8 cellular contexts compared by ENCODE assay signal in the genomic region with DNA sequence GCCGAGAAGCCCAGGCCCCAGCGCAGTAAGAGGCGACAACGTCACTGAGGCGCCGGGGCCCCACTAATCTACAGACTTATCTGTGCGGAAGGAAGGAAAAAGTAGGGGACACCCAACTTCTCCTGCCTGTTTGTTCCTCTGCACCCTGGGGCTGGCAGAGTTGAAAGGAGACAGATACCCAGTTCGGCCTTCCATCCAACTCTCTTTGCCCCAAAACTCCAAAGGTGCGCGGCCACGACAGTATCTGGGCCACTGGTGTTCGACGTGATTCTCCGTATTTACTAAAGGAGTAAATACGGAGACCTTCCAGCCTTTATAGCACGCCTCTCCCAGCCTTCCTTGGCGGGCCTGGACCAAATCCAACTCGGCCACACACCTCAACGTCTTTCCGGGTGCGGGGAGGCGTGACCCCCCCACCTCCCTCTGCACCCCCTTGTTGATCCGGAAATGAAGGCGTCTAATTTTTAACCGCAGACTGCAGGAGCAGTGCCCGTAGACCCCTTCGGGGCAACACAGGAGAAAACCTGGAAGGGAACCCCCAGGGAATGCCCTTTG. TPM values are rescaled to one million over a fixed set of nuclear protein-coding genes. Genes with fewer than 3 reads are reported as not detected.
DNase-seq lines count a peak whose midpoint lies in the region; ATAC-seq and TF ChIP-seq lines count a peak whose summit lies in the region.

No MANE protein-coding gene starts in this region.

- H3K27ac ChIP-seq in RWPE2 (ENCODE audit: poor library complexity, severe bottlenecking), result peak overlapping the region; percentile 98
- H3K27ac ChIP-seq in mammary epithelial cell (ENCODE audit: insufficient read depth, low read depth, low read length), result peak overlapping the region; percentile 43
- peak overlapping the region; percentile 54 to 58 for H3K27ac ChIP-seq in testis

- in situ Hi-C loops in mammary epithelial cell (cut with MboI; ENCODE audit: low sequenced_read_pairs in 2 of 2), result loop anchor here in 1 of 2 donors (10.0 kb wide), 1 partner anchor 226 kb away; no protein-coding TSS in a partner anchor

- H3K27me3 ChIP-seq in RWPE2 (ENCODE audit: insufficient read depth, poor library complexity, severe bottlenecking) (no peaks in the 10 kb centered on the region), mammary epithelial cell (ENCODE audit: insufficient read depth, low read length) (no peaks in the 10 kb centered on the region), testis (no peaks in the 10 kb centered on the region)

- H2AFZ ChIP-seq in mammary epithelial cell (ENCODE audit: low read depth, low read length), result no peak overlapping the region

- BruUV-seq in mammary epithelial cell (replicated peaks; lab: Mats Ljungman, UMichigan), result no TSS peak

- ATAC-seq in RWPE2 (ENCODE audit: low read depth) (no peak), omental fat pad (ENCODE audit: low FRiP score) (no peak)

- intact Hi-C loops in mammary epithelial cell (cut with micrococcal nuclease) (loop anchor here (1.0 to 10.0 kb wide), 6 partner anchors 72 to 474 kb away; no protein-coding TSS in a partner anchor), lower leg skin (cut with DNase I; ENCODE audit: low total_unique reads) (no loop called here), testis (cut with DNase I; ENCODE audit: low total_unique reads) (no loop called here)

- DNase-seq in activated T-cell treated with anti-CD3 and anti-CD28 coated beads for 1 hour (ENCODE audit: low read depth) (peak; percentile 39), activated T-cell treated with anti-CD3 and anti-CD28 coated beads for 4 hours (no peak), RWPE2 (ENCODE audit: low spot score) (no peak), mammary epithelial cell (peak; percentile 44), lower leg skin (ENCODE audit: low spot score in 2 of 2) (no peak), testis (peak; percentile 27), omental fat pad (ENCODE audit: low spot score) (no peak), cortex of kidney (lab: John Stamatoyannopoulos, UW) (no peak)

- dilution Hi-C loops in mammary epithelial cell (cut with HindIII; ENCODE audit: low sequenced_read_pairs), result loop anchor here (5.0 kb wide), 1 partner anchor 48 kb away; no protein-coding TSS in a partner anchor

- H3K36me3 ChIP-seq in RWPE2 (ENCODE audit: low read depth) (peaks cover 35% of the 10 kb centered on the region), mammary epithelial cell (ENCODE audit: insufficient read depth, low read length) (no peaks in the 10 kb centered on the region), testis (ENCODE audit: low read depth, missing control alignments) (no peaks in the 10 kb centered on the region)

- TF ChIP-seq CTCF in RWPE2 (IDR thresholded peaks at IDR 0.05; ENCODE audit: poor library complexity, severe bottlenecking) (no peak), mammary epithelial cell (conservative IDR thresholded peaks at IDR 0.05 in 1 of 2, IDR thresholded peaks at IDR 0.05 in 1 of 2; ENCODE audit: extremely low read depth in 1 of 2, insufficient read depth in 1 of 2, low read depth in 1 of 2, low read length in 2 of 2) (no peak), lower leg skin (IDR thresholded peaks at IDR 0.05) (no peak), testis (IDR thresholded peaks at IDR 0.05) (no peak), omental fat pad (IDR thresholded peaks at IDR 0.05) (no peak)

- H3K4me1 ChIP-seq in RWPE2 (ENCODE audit: insufficient read depth, poor library complexity, severe bottlenecking) (peaks cover 32% of the 10 kb centered on the region), mammary epithelial cell (ENCODE audit: insufficient read depth, low read length) (peaks cover 46% of the 10 kb centered on the region), testis (peaks cover 22% of the 10 kb centered on the region)

- H3K79me2 ChIP-seq in mammary epithelial cell (ENCODE audit: insufficient read depth, low read length), result peaks cover 76% of the 10 kb centered on the region

- 0% methylated on average over 26 of the region's 27 CpGs for WGBS in mammary epithelial cell (ENCODE audit: low coverage, missing lambda C conversion rate)
- WGBS in lower leg skin, 2 donors, result 1 to 5% methylated on average over 27 of the region's 27 CpGs
- WGBS in testis, 2 donors, result 1% methylated on average over 27 of the region's 27 CpGs

- H3K9me3 ChIP-seq in RWPE2 (ENCODE audit: severe bottlenecking) (no peaks in the 10 kb centered on the region), mammary epithelial cell (replicated peaks; ENCODE audit: insufficient read depth, low read length) (no peaks in the 10 kb centered on the region), testis (no peaks in the 10 kb centered on the region)

- CTCF ChIA-PET in mammary epithelial cell (lab: Charles Lee; ENCODE audit: low non-redundant PET), result no interaction called here

- TF ChIP-seq POLR2A in lower leg skin (IDR thresholded peaks at IDR 0.05) (no peak), testis (IDR thresholded peaks at IDR 0.05) (no peak)

- peak overlapping the region; percentile 92 for H3K4me2 ChIP-seq in mammary epithelial cell (ENCODE audit: insufficient read depth, low read depth, low read length)

- H3K4me3 ChIP-seq in RWPE2 (ENCODE audit: severe bottlenecking) (peak overlapping the region; percentile 79), mammary epithelial cell (replicated peaks in 1 of 3; ENCODE audit: insufficient read depth in 1 of 3, low read depth in 2 of 3, low read length in 3 of 3) (peak overlapping the region; percentile 65 to 91 (median 79)), lower leg skin (ENCODE audit: low read depth, poor library complexity, severe bottlenecking) (peak overlapping the region; percentile 65), testis (peak overlapping the region; percentile 69 to 76)

- no peaks in the 10 kb centered on the region for H4K20me1 ChIP-seq in mammary epithelial cell (ENCODE audit: insufficient read depth, low read length)

- peak overlapping the region; percentile 71 for H3K9ac ChIP-seq in mammary epithelial cell (ENCODE audit: insufficient read depth, low read length)

RNA-seq across cellular contexts. Expression of gene SMAD7, which starts 1.6 kb away (rescaled TPM):
- total RNA-seq in mammary epithelial cell, result 10 to 100 TPM; 15.7 to 20.0 TPM
- 8.2 TPM for polyA plus RNA-seq in mammary epithelial cell
- 53.8 TPM for polyA minus RNA-seq in mammary epithelial cell
- total RNA-seq in lower leg skin, result 10 to 100 TPM; 19.6 to 23.9 (median 20.7) TPM
- total RNA-seq in testis, result 10 to 100 TPM in 1 of 2 donors, 1 to 10 TPM in 1; 9.8 to 14.6 TPM
- 7.5 TPM for polyA plus RNA-seq in testis (ENCODE audit: insufficient read depth, low read depth, low replicate concordance)
- 10 to 100 TPM; 33.6 to 78.4 (median 47.2) TPM for total RNA-seq in omental fat pad

Comparison
In these comparisons a context has a peak if more than half of its experiments do, and no peak if none do; other contexts are left out.
1. DNase-seq: peak in activated T-cell treated with anti-CD3 and anti-CD28 coated beads for 1 hour (single experiment), mammary epithelial cell (single experiment) and testis (single experiment); none in activated T-cell treated with anti-CD3 and anti-CD28 coated beads for 4 hours (single experiment), RWPE2 (single experiment), lower leg skin (0 of 2), omental fat pad (single experiment) and cortex of kidney (single experiment).
2. H3K27ac ChIP-seq: peak in every context shown above with its lines; median percentile 98 in RWPE2; 56 in testis; 43 in mammary epithelial cell.
3. Peak in every context shown above with its lines, with median percentiles within 50 percentile points of each other: H3K4me3 ChIP-seq.